1 cellular context compared by ENCODE assay signal in genomic region chr9:93303806-93304573, GRCh38.
TF ChIP-seq lines count a peak whose summit lies in the region.

No MANE protein-coding gene starts in this region.

TF ChIP-seq in SK-N-SH, 30 proteins besides CTCF, POLR2A, EP300 and RAD21 (continued from another document):
- TF ChIP-seq EZH2phosphoT487 (IDR thresholded peaks at IDR 0.05; ENCODE audit: borderline replicate concordance, low read depth) (no peak), TCF12 (IDR thresholded peaks at IDR 0.05) (no peak), ELF1 (IDR thresholded peaks at IDR 0.05) (no peak), MEF2A (IDR thresholded peaks at IDR 0.05; ENCODE audit: borderline replicate concordance, low read depth) (no peak), RXRA (IDR thresholded peaks at IDR 0.05; ENCODE audit: borderline replicate concordance, low read depth) (no peak), CHD2 (IDR thresholded peaks at IDR 0.05; ENCODE audit: low read length, partially characterized antibody) (no peak), POLR2AphosphoS5 (IDR thresholded peaks at IDR 0.05; ENCODE audit: low read depth, low read length) (no peak), MXI1 (IDR thresholded peaks at IDR 0.05; ENCODE audit: low read depth, low read length) (no peak), SMC3 (IDR thresholded peaks at IDR 0.05; ENCODE audit: low read depth, low read length) (no peak), FOXJ3 (CRISPR knock-in tag; IDR thresholded peaks at IDR 0.05) (no peak), SIN3A (IDR thresholded peaks at IDR 0.05; ENCODE audit: borderline replicate concordance, low read depth, low read length) (no peak), GABPA (IDR thresholded peaks at IDR 0.05; ENCODE audit: low read depth) (no peak), USF1 (IDR thresholded peaks at IDR 0.05; ENCODE audit: borderline replicate concordance, low read depth) (no peak), RCOR1 (IDR thresholded peaks at IDR 0.05; ENCODE audit: low read length) (no peak)
TF ChIP-seq in SK-N-SH: peak in this region for 0.
